11 cellular contexts compared by ENCODE assay signal in genomic region chr20:1754749-1755148, GRCh38.
"Had no signal": no experiment of that assay in that cellular context is flagged by ENCODE, and none has a peak within 500 bp of the region (broad histone marks: within the 10 kb centered on the region; RNA-seq: fewer than 3 reads in every experiment).

No MANE protein-coding gene starts in this region.

- FAIRE-seq: H1, H54 had no signal

- ATAC-seq: GM23338, HCT116 had no signal

- H3K4me3 ChIP-seq: GM23248, GM23338, HAP-1 had no signal

- H3K9me3 Mint-ChIP-seq: GM23338, H9, HFFc6 had no signal

- H3K36me3 ChIP-seq: HAP-1 had no signal

- H3K9ac ChIP-seq: GM23248 had no signal

- H3K27ac ChIP-seq: GM23248 had no signal

- H2AFZ ChIP-seq: GM23248, GM23338 had no signal

- DNase-seq: GM23248, GOT3, H7, H9, HCEC 1CT, HFFc6 had no signal

- H3K27ac Mint-ChIP-seq: GM23338, H9, HFFc6 had no signal

- H3K9me3 ChIP-seq: HAP-1 had no signal

- H3K4me2 ChIP-seq: GM23338 had no signal

- H3K4me3 Mint-ChIP-seq: GM23338, H9, HFFc6 had no signal
